Comparison of ENCODE assay signal across 11 cellular contexts in the genomic region with DNA sequence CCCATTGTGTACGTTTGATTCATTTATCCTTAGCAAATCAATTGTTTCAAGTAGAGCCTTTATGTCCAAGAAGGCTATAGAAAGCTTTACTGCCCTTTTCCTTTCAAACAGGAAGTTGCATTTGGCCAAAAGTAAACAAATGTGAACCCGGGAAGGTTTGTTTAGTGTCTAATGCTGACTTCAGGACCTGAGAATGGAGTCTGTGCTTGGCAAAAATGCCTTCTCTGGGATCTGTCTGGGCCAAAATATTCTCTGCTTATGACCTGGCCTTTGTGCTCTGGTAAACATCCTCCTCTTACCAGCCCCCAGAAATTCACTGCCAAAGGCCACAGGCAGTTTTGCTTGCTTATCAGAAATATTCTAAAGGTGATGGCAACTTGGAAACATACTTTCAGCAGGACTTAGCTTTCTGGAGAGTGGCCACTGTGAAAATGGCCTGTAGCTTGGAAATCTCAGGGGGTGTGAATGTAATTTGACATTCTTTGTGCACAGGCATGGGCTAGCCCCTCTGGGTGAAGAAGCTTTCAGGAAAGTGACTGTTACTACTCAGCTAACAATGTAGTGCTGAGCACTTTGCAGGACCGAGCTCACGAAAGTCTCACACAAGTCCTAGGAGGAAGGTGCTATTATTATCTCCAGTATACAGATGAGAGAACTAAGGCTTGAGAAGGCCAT.
DNase-seq lines count a peak whose midpoint lies in the region; ATAC-seq and TF ChIP-seq lines count a peak whose summit lies in the region.
"Had no signal": no experiment of that assay in that cellular context is flagged by ENCODE, and none has a peak within 500 bp of the region (broad histone marks: within the 10 kb centered on the region; RNA-seq: fewer than 3 reads in every experiment).

No MANE protein-coding gene starts in this region.

- H3K4me2 ChIP-seq in mesenchymal stem cell (ENCODE audit: low read length, poor library complexity, severe bottlenecking) = no peak overlapping the region

- no peak overlapping the region for H3K9ac ChIP-seq in mesenchymal stem cell (ENCODE audit: low read length)

- peak overlapping the region; percentile 77 for H4K91ac ChIP-seq in mesenchymal stem cell (ENCODE audit: low read length)

- no peak for TF ChIP-seq POLR2A in uterus (IDR thresholded peaks at IDR 0.05)

- peaks cover 6 to 76% (median 46%) of the 10 kb centered on the region in 9 donors for H3K4me1 ChIP-seq in heart right ventricle
- peaks cover 2% of the 10 kb centered on the region for H3K4me1 ChIP-seq in mesenchymal stem cell (ENCODE audit: control insufficient read depth, insufficient read depth, low read depth, low read length)
- H3K4me1 ChIP-seq in uterus = peaks cover 0 to 6% of the 10 kb centered on the region in 2 donors

- H3K79me1 ChIP-seq in mesenchymal stem cell (replicated peaks; ENCODE audit: low read length, poor library complexity, severe bottlenecking) = no peaks in the 10 kb centered on the region

- H2AK5ac ChIP-seq in mesenchymal stem cell (ENCODE audit: low read length, severe bottlenecking) = no peak overlapping the region

- no peak overlapping the region for H2AFZ ChIP-seq in mesenchymal stem cell (ENCODE audit: low read depth, low read length)

- H3K27me3 ChIP-seq in heart right ventricle = no peaks in the 10 kb centered on the region
- no peaks in the 10 kb centered on the region for H3K27me3 ChIP-seq in mesenchymal stem cell (ENCODE audit: control insufficient read depth in 1 of 2, insufficient read depth in 1 of 2, low read length in 2 of 2)
- H3K27me3 ChIP-seq in uterus = no peaks in the 10 kb centered on the region

- WGBS in heart right ventricle, 2 donors = 43 to 48% methylated on average over 4 of the region's 4 CpGs
- WGBS in mesenchymal stem cell = 10% methylated on average over 3 of the region's 4 CpGs

- H3K23ac ChIP-seq in mesenchymal stem cell (ENCODE audit: low read length in 2 of 2) = no peak overlapping the region

- no peak for TF ChIP-seq CTCF in heart right ventricle (IDR thresholded peaks at IDR 0.05)
- no peak for TF ChIP-seq CTCF in uterus (IDR thresholded peaks at IDR 0.05)
- TF ChIP-seq CTCF in mesothelial cell of epicardium (IDR thresholded peaks at IDR 0.05; ENCODE audit: unreplicated experiment) = no peak
- no peak for TF ChIP-seq CTCF in Calu3 (IDR thresholded peaks at IDR 0.05; ENCODE audit: unreplicated experiment)

- DNase-seq in heart right ventricle = no peak
- no peak for DNase-seq in Right ventricle myocardium inferior (ENCODE audit: missing footprints)
- no peak for DNase-seq in caudate nucleus (lab: John Stamatoyannopoulos, UW)
- peak; percentile 91 for DNase-seq in mesenchymal stem cell
- DNase-seq in uterus = no peak
- DNase-seq in mesothelial cell of epicardium (ENCODE audit: low spot score in 2 of 2, unreplicated experiment in 2 of 2) = no peak
- no peak for DNase-seq in Calu3
- DNase-seq: activated CD4-positive, alpha-beta T cell treated with anti-CD3 and anti-CD28 coated beads, Interleukin-2, amount 50 U/mL, for 48 hours; C1 segment of cervical spinal cord; NCI-H774 had no signal

- peak overlapping the region; percentile 49 to 51 for H2BK12ac ChIP-seq in mesenchymal stem cell (ENCODE audit: low read length in 2 of 2)

- BruUV-seq in Calu3 (replicated peaks; lab: Mats Ljungman, UMichigan) = no TSS peak

- CTCF ChIA-PET in Calu3 (lab: Charles Lee) = no interaction called here

- H3K18ac ChIP-seq in mesenchymal stem cell (ENCODE audit: low read depth in 1 of 2, low read length in 2 of 2) = peak overlapping the region; percentile 40 to 73

- peak in 2 of 8 donors; percentile 29 to 31 for ATAC-seq in heart right ventricle
- ATAC-seq in Right ventricle myocardium inferior = no peak
- no peak for ATAC-seq in GM21447 (IDR thresholded peaks at IDR 0.05; ENCODE audit: unreplicated experiment)

- no peak overlapping the region for H2BK15ac ChIP-seq in mesenchymal stem cell (ENCODE audit: low read depth, poor library complexity, severe bottlenecking)

- H3K27me3 Mint-ChIP-seq in mesothelial cell of epicardium (ENCODE audit: low read depth) (no peaks in the 10 kb centered on the region), Calu3 (ENCODE audit: unreplicated experiment) (no peaks in the 10 kb centered on the region)

- H3K36me3 ChIP-seq in heart right ventricle (no peaks in the 10 kb centered on the region), mesenchymal stem cell (ENCODE audit: control insufficient read depth in 1 of 2, insufficient read depth in 2 of 2, low read depth in 1 of 2, low read length in 2 of 2) (no peaks in the 10 kb centered on the region), uterus (no peaks in the 10 kb centered on the region)

- H3K4me3 Mint-ChIP-seq in mesothelial cell of epicardium (no peak overlapping the region), Calu3 (ENCODE audit: low read depth, unreplicated experiment) (no peak overlapping the region)

- no peak overlapping the region for H3K14ac ChIP-seq in mesenchymal stem cell (ENCODE audit: low read length in 2 of 2)

- H3K9me3 ChIP-seq in heart right ventricle (no peaks in the 10 kb centered on the region), mesenchymal stem cell (ENCODE audit: control insufficient read depth, low read length) (no peaks in the 10 kb centered on the region), uterus (no peaks in the 10 kb centered on the region)

- peak overlapping the region in 1 of 2 experiments; percentile 88 for H3K4ac ChIP-seq in mesenchymal stem cell (ENCODE audit: low read depth in 1 of 2, low read length in 2 of 2)

- H3K27ac Mint-ChIP-seq in mesothelial cell of epicardium = no peak overlapping the region
- H3K27ac Mint-ChIP-seq in Calu3 (ENCODE audit: unreplicated experiment) = no peak overlapping the region

- H3K36me3 Mint-ChIP-seq in mesothelial cell of epicardium (no peaks in the 10 kb centered on the region), Calu3 (ENCODE audit: insufficient read depth, unreplicated experiment) (no peaks in the 10 kb centered on the region)

- H3K4me3 ChIP-seq in heart right ventricle (no peak overlapping the region), mesenchymal stem cell (ENCODE audit: insufficient read depth in 1 of 2, low read depth in 1 of 2, low read length in 2 of 2) (no peak overlapping the region), uterus (no peak overlapping the region)

- H2BK120ac ChIP-seq in mesenchymal stem cell (ENCODE audit: low read depth, low read length) = peak overlapping the region; percentile 85

- H3K4me1 Mint-ChIP-seq in mesothelial cell of epicardium (peaks cover 10% of the 10 kb centered on the region), Calu3 (ENCODE audit: low read depth, unreplicated experiment) (no peaks in the 10 kb centered on the region)

- H3K27ac ChIP-seq in heart right ventricle (peak overlapping the region; percentile 6 to 87 (median 58)), caudate nucleus (ENCODE audit: low read depth, low read length) (peak overlapping the region; percentile 46), mesenchymal stem cell (ENCODE audit: low read length, poor library complexity, severe bottlenecking) (no peak overlapping the region), uterus (peak overlapping the region; percentile 65 to 76)

- H2BK5ac ChIP-seq in mesenchymal stem cell (ENCODE audit: low read depth, low read length, poor library complexity, severe bottlenecking) = no peak overlapping the region

- H3K9me3 Mint-ChIP-seq in mesothelial cell of epicardium (peaks cover 3% of the 10 kb centered on the region), Calu3 (ENCODE audit: low read depth, unreplicated experiment) (peaks cover 3% of the 10 kb centered on the region)

- intact Hi-C loops in heart right ventricle (cut with DNase I) (loop anchor here in 1 of 10 donors (5.0 kb wide), 1 partner anchor 201 kb away; the partner anchor contains the start of genes KLLN and PTEN), Right ventricle myocardium inferior (cut with DNase I) (loop anchor here (5.0 to 10.0 kb wide), 2 partner anchors 84 to 198 kb away; partner anchors contain the start of genes KLLN and PTEN), uterus (cut with DNase I; ENCODE audit: low total_unique reads) (no loop called here), Calu3 (cut with micrococcal nuclease; ENCODE audit: unreplicated experiment) (no loop called here)

- peak overlapping the region; percentile 74 for H4K8ac ChIP-seq in mesenchymal stem cell (ENCODE audit: low read length)
